ENCODE assay signal across 4 cellular contexts in the genomic region with DNA sequence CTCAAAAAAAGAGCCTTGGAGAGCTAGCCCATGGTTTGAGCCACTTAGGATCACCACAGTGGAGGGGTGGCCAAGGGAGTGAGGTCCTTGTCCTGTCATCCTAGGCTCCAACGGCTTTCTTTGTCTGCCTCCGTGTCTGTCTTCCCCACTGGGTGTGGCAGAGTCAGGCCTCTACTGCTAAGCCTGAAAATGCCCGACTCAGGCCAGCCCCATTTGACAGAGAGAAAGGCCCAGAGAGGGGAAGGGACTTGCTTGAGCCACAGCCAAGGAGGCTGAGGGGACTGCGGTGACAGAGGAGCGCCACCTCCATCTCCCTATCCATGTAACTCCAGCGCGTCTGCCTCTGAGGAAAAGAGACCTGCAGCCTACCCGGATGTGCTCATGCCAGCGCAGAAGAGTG.
"Had no signal": no experiment of that assay in that cellular context is flagged by ENCODE, and none has a peak within 500 bp of the region (broad histone marks: within the 10 kb centered on the region; RNA-seq: fewer than 3 reads in every experiment).

No MANE protein-coding gene starts in this region.

- H3K9me3 ChIP-seq: adrenal gland, MG63 had no signal

- H3K9ac ChIP-seq: KMS-11 had no signal

- H3K4me1 ChIP-seq: adrenal gland had no signal

- H2AFZ ChIP-seq: PC-9 had no signal

- H3K4me2 ChIP-seq: PC-9 had no signal

- H3K36me3 ChIP-seq: adrenal gland, MG63 had no signal

- H3K27me3 ChIP-seq: adrenal gland, MG63 had no signal

- H3K4me3 ChIP-seq: adrenal gland, MG63, PC-9 had no signal

- H3K27ac ChIP-seq: adrenal gland, KMS-11, PC-9 had no signal
